Comparison of ENCODE assay signal across 15 cellular contexts in the genomic region with DNA sequence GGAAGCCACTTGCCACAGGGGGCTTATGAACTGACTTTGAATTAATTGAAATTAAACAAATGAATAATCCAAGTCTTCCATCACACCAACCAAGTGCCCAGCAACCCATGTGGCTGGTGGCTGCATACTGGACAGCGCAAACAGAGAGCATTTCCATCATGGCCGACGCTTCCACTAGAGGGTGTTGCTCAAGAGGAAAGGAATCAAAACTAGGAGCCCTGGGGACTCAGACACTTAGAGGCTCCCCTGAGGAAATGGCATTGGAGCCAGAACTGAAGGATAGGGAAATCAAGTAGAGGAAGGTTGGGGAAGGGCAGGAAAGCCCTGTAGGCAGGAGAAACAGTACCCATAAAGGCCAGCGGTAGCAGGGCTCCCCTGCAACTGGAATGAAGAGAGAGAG. TPM values are rescaled to one million over a fixed set of nuclear protein-coding genes. Genes with fewer than 3 reads are reported as not detected.
"Had no signal": no experiment of that assay in that cellular context is flagged by ENCODE, and none has a peak within 500 bp of the region (broad histone marks: within the 10 kb centered on the region; RNA-seq: fewer than 3 reads in every experiment).

No MANE protein-coding gene starts in this region.

- H3K4me1 Mint-ChIP-seq: activated naive CD8-positive, alpha-beta T cell treated with anti-CD3 and anti-CD28 coated beads, Interleukin-2, amount 10 ng/mL, durations not matched to agents 7 days and 5 days; naive B cell; stimulated activated naive B cell treated with anti-CD40 and anti-IgM and Interleukin-4, amounts not matched to agents 10 μg/mL and 1 μg/mL and 100 μg/mL, for 72 hours had no signal

- H3K36me3 Mint-ChIP-seq: activated naive CD8-positive, alpha-beta T cell treated with anti-CD3 and anti-CD28 coated beads, Interleukin-2, amount 10 ng/mL, durations not matched to agents 7 days and 5 days; naive B cell; stimulated activated naive B cell treated with anti-CD40 and anti-IgM and Interleukin-4, amounts not matched to agents 10 μg/mL and 1 μg/mL and 100 μg/mL, for 72 hours had no signal

- H3K9me3 Mint-ChIP-seq: activated naive CD8-positive, alpha-beta T cell treated with anti-CD3 and anti-CD28 coated beads, Interleukin-2, amount 10 ng/mL, durations not matched to agents 7 days and 5 days; effector memory CD8-positive, alpha-beta T cell; naive B cell; stimulated activated naive B cell treated with anti-CD40 and anti-IgM and Interleukin-4, amounts not matched to agents 10 μg/mL and 1 μg/mL and 100 μg/mL, for 72 hours had no signal

- H3K9me3 ChIP-seq: gastrocnemius medialis, tibial nerve, uterus had no signal

- H3K36me3 ChIP-seq: brain microvascular endothelial cell, gastrocnemius medialis, tibial nerve, uterus had no signal

- H3K4me3 ChIP-seq: gastrocnemius medialis, tibial nerve, uterus had no signal

- H3K27ac Mint-ChIP-seq: activated naive CD8-positive, alpha-beta T cell treated with anti-CD3 and anti-CD28 coated beads, Interleukin-2, amount 10 ng/mL, durations not matched to agents 7 days and 5 days; effector memory CD8-positive, alpha-beta T cell; naive B cell; stimulated activated naive B cell treated with anti-CD40 and anti-IgM and Interleukin-4, amounts not matched to agents 10 μg/mL and 1 μg/mL and 100 μg/mL, for 72 hours had no signal

- H3K27me3 ChIP-seq: gastrocnemius medialis, tibial nerve, uterus had no signal

- H3K4me1 ChIP-seq: uterus had no signal

- DNase-seq: activated CD4-positive, CD25-positive, alpha-beta regulatory T cell treated with anti-CD3 and anti-CD28 coated beads, Interleukin-2, amount 50 U/mL, for 72 hours; activated naive CD4-positive, alpha-beta T cell; activated naive CD8-positive, alpha-beta T cell treated with anti-CD3 and anti-CD28 coated beads, Interleukin-2, amount 10 ng/mL, durations not matched to agents 7 days and 5 days; activated T-cell treated with anti-CD3 and anti-CD28 coated beads for 4 hours; anterior cingulate cortex; brain microvascular endothelial cell; effector memory CD8-positive, alpha-beta T cell; gastrocnemius medialis; naive B cell; stimulated activated CD4-positive, alpha-beta T cell treated with anti-CD3 and anti-CD28 coated beads, Interleukin-4, amount 100 ng/mL, for 1 hour; stimulated activated naive B cell treated with anti-CD40 and anti-IgM and Interleukin-4, amounts not matched to agents 10 μg/mL and 1 μg/mL and 100 μg/mL, for 72 hours; T-helper 9 cell; uterus had no signal

- H3K4me3 Mint-ChIP-seq: activated naive CD8-positive, alpha-beta T cell treated with anti-CD3 and anti-CD28 coated beads, Interleukin-2, amount 10 ng/mL, durations not matched to agents 7 days and 5 days; effector memory CD8-positive, alpha-beta T cell; stimulated activated naive B cell treated with anti-CD40 and anti-IgM and Interleukin-4, amounts not matched to agents 10 μg/mL and 1 μg/mL and 100 μg/mL, for 72 hours had no signal

- H3K27ac ChIP-seq: brain microvascular endothelial cell, epithelial cell of prostate, gastrocnemius medialis, tibial nerve, uterus had no signal

RNA-seq across cellular contexts. Expression of gene NUAK1, which starts 50.6 kb away (rescaled TPM):
- total RNA-seq: activated naive CD8-positive, alpha-beta T cell treated with anti-CD3 and anti-CD28 coated beads, Interleukin-2, amount 10 ng/mL, durations not matched to agents 7 days and 5 days had no signal
